ENCODE assay signal across 11 cellular contexts in the genomic region with DNA sequence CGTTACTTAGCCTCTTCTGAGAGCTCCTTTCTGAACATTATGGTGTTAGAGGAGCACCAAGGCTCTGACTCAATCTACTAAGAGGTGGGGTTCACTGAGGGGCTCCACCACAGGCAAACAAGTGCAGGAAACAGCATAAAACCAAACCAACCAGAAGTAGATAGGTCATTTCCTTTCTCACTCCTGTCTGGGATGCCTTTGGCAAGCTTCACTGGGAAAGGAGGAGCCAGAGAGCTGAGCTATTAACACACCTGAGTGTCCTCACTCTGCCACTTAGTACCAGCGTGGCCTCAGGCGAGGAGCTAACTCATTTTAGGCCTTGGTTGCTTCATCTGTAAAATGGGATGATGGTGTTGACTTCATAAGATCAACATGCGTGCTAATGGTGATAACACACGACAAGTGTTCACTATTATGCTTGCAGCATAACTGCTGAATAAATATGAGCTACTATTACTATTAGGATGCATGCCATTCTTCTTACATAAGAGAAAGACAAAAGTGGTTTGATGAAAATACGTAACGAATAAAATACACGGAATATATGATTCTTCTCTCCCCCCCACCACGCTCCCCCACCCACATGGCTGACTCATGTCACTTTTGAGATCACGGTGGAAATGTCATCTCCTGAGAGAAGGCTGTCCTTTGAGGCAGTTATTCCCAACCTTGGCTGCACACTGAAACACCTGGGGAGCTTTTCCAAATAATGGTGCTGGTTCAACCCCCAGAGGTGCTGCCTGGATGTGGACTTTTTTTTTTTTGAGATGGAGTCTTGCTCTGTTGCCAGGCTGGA.
DNase-seq lines count a peak whose midpoint lies in the region; ATAC-seq, FAIRE-seq and TF ChIP-seq lines count a peak whose summit lies in the region.
"Had no signal": no experiment of that assay in that cellular context is flagged by ENCODE, and none has a peak within 500 bp of the region (broad histone marks: within the 10 kb centered on the region; RNA-seq: fewer than 3 reads in every experiment).

No MANE protein-coding gene starts in this region.

- no peak overlapping the region for H2BK5ac ChIP-seq in IMR-90 (ENCODE audit: low read depth, low read length, poor library complexity, severe bottlenecking)

- peak overlapping the region; percentile 59 for H2AK5ac ChIP-seq in IMR-90 (ENCODE audit: low read depth, low read length)

- H4K91ac ChIP-seq in IMR-90 (ENCODE audit: insufficient read depth, low read depth, low read length), result peak overlapping the region; percentile 8; the same call in 1 of the 2 replicates

- POLR2A ChIA-PET in IMR-90 (lab: Charles Lee; ENCODE audit: unreplicated experiment), result interaction anchor here (0.6 kb wide), 1 partner anchor 15 kb away, joined by 4 read pairs; no protein-coding TSS in a partner anchor
- POLR2A ChIA-PET in GM12878 (lab: Charles Lee), result interaction anchor here (1.0 to 1.2 kb wide), 2 partner anchors 11 to 16 kb away, joined by 3 to 5 read pairs; no protein-coding TSS in a partner anchor

- H2BK20ac ChIP-seq in IMR-90 (ENCODE audit: low read depth, low read length), result peak overlapping the region; percentile 67; the same call in 1 of the 2 replicates

- BruUV-seq in IMR-90 (replicated peaks; lab: Mats Ljungman, UMichigan) (no TSS peak), GM12878 (replicated peaks; lab: Mats Ljungman, UMichigan) (no TSS peak)

- peaks cover 16% of the 10 kb centered on the region for H3K4me1 Mint-ChIP-seq in endodermal cell

- H3K27ac ChIP-seq in IMR-90 (ENCODE audit: insufficient read depth, low read length), result no peak overlapping the region
- no peak overlapping the region for H3K27ac ChIP-seq in GM12878 (ENCODE audit: control insufficient read depth, insufficient read depth)
- no peak overlapping the region for H3K27ac ChIP-seq in endodermal cell (ENCODE audit: low read depth, low read length)
- H3K27ac ChIP-seq: neutrophil had no signal

- H3K9me3 ChIP-seq in IMR-90 (ENCODE audit: control insufficient read depth, insufficient read depth, low read length), result no peaks in the 10 kb centered on the region
- no peaks in the 10 kb centered on the region for H3K9me3 ChIP-seq in GM12878 (replicated peaks; ENCODE audit: control insufficient read depth, insufficient read depth, low read length)
- no peaks in the 10 kb centered on the region for H3K9me3 ChIP-seq in endodermal cell (ENCODE audit: control insufficient read depth, low read length)
- H3K9me3 ChIP-seq: neutrophil had no signal

- dilution Hi-C loops in IMR-90 (cut with HindIII; ENCODE audit: low sequenced_read_pairs, unreplicated experiment), result no loop called here

- H3K9me1 ChIP-seq in IMR-90 (ENCODE audit: insufficient read depth, low read length), result peaks cover 10% of the 10 kb centered on the region

- ATAC-seq in IMR-90 (ENCODE audit: low read depth) (no peak), GM12878 (no peak), HG02610 (IDR thresholded peaks at IDR 0.05; ENCODE audit: unreplicated experiment) (no peak), GM18861 (IDR thresholded peaks at IDR 0.05; ENCODE audit: unreplicated experiment) (no peak)

- peak overlapping the region in 1 of 2 experiments; percentile 8; a peak in 1 of 4 replicates for H4K8ac ChIP-seq in IMR-90 (ENCODE audit: low read depth in 2 of 2, low read length in 2 of 2)

- H2AK9ac ChIP-seq in IMR-90 (replicated peaks; ENCODE audit: low read depth, low read length, poor library complexity), result no peak overlapping the region

- intact Hi-C loops in IMR-90 (cut with micrococcal nuclease) (no loop called here), GM12878 (cut with micrococcal nuclease; ENCODE audit: unreplicated experiment) (no loop called here)

- no peaks in the 10 kb centered on the region for H3K36me3 Mint-ChIP-seq in endodermal cell (ENCODE audit: low read depth)

- H2BK15ac ChIP-seq in IMR-90 (ENCODE audit: low read depth, low read length), result 0 out of 3 replicates have a peak overlapping the region, but pooled peaks have one; percentile 7

- no peaks in the 10 kb centered on the region for H3K79me2 ChIP-seq in GM12878 (ENCODE audit: control insufficient read depth, insufficient read depth, low read length)

- H3K27me3 Mint-ChIP-seq in endodermal cell (ENCODE audit: insufficient read depth), result no peaks in the 10 kb centered on the region

- no peak overlapping the region for H3K56ac ChIP-seq in IMR-90 (ENCODE audit: extremely low read depth, insufficient read depth, low read length)

- no peak for FAIRE-seq in GM12878 (lab: Jason Lieb, UNC)

- WGBS in IMR-90 (ENCODE audit: extremely low coverage in 2 of 2, insufficient read length in 1 of 2), 2 experiments, result 100% methylated on average over 1 of the region's 10 CpGs; no CpG with 5 or more reads in 1 of the 2 experiments
- 89% methylated on average over 10 of the region's 10 CpGs for WGBS in GM12878 (ENCODE audit: insufficient coverage, insufficient replicate concordance, low lambda C conversion rate, missing lambda C conversion rate)
- 81 to 100% methylated on average over 3 to 9 of the region's 10 CpGs for WGBS in endodermal cell (ENCODE audit: insufficient coverage in 1 of 2, insufficient read length in 1 of 2), 2 experiments

- SMC1A ChIA-PET in GM12878 (lab: Charles Lee; ENCODE audit: uncharacterized antibody, unreplicated experiment), result interaction anchor here (0.8 to 3.0 kb wide), 5 partner anchors 13 to 305 kb away, joined by 3 to 13 read pairs (median 3); no protein-coding TSS in a partner anchor

- H3K4me1 ChIP-seq in IMR-90 (ENCODE audit: control insufficient read depth, insufficient read depth, low read length), result peaks cover 2% of the 10 kb centered on the region; the same call in 1 of the 2 replicates
- H3K4me1 ChIP-seq in GM12878 (ENCODE audit: control insufficient read depth, insufficient read depth, low read length), result peaks cover 3% of the 10 kb centered on the region; the same call in 1 of the 2 replicates
- peaks cover under 1% of the 10 kb centered on the region for H3K4me1 ChIP-seq in endodermal cell (ENCODE audit: control insufficient read depth, insufficient read depth, low read length)

- H4K20me1 ChIP-seq in IMR-90 (ENCODE audit: insufficient read depth, low read length) (no peaks in the 10 kb centered on the region), GM12878 (ENCODE audit: control insufficient read depth, insufficient read depth) (no peaks in the 10 kb centered on the region)

- TF ChIP-seq EP300 in GM12878 (IDR thresholded peaks at IDR 0.05; ENCODE audit: borderline replicate concordance in 1 of 2, control insufficient read depth in 1 of 2, low read depth in 2 of 2, low read length in 2 of 2), result no peak

- in situ Hi-C loops in IMR-90 (cut with MboI; ENCODE audit: low sequenced_read_pairs), result no loop called here
- in situ Hi-C loops in GM12878 (cut with MboI), result no loop called here

- no peak overlapping the region for H4K5ac ChIP-seq in IMR-90 (ENCODE audit: low read depth, low read length)

- H3K18ac ChIP-seq in IMR-90 (ENCODE audit: low read depth, low read length), result no peak overlapping the region

- H3K27me3 ChIP-seq in IMR-90 (ENCODE audit: control insufficient read depth, insufficient read depth, low read length) (no peaks in the 10 kb centered on the region), GM12878 (replicated peaks in 1 of 2; ENCODE audit: control insufficient read depth in 2 of 2, insufficient read depth in 2 of 2, low read length in 1 of 2) (no peaks in the 10 kb centered on the region), endodermal cell (ENCODE audit: control insufficient read depth, insufficient read depth, low read length, poor library complexity, severe bottlenecking) (no peaks in the 10 kb centered on the region)
- H3K27me3 ChIP-seq: neutrophil had no signal

- peak overlapping the region; percentile 50 for H3K14ac ChIP-seq in IMR-90 (replicated peaks; ENCODE audit: low read depth, low read length)

- H3K23ac ChIP-seq in IMR-90 (ENCODE audit: low read depth, low read length), result no peak overlapping the region

- no peak overlapping the region for H3K4me3 Mint-ChIP-seq in endodermal cell

- H3K9ac ChIP-seq in IMR-90 (ENCODE audit: low read depth, low read length) (no peak overlapping the region), GM12878 (ENCODE audit: control insufficient read depth, insufficient read depth, low read length) (no peak overlapping the region), endodermal cell (ENCODE audit: extremely low read depth, low read length, poor library complexity, severe bottlenecking) (no peak overlapping the region)

- peak overlapping the region; percentile 66 for H3K4ac ChIP-seq in IMR-90 (ENCODE audit: low read depth, low read length)

- no peak for TF ChIP-seq RAD21 in IMR-90 (IDR thresholded peaks at IDR 0.05; ENCODE audit: low read length)
- TF ChIP-seq RAD21 in GM12878 (IDR thresholded peaks at IDR 0.05; ENCODE audit: insufficient read depth, low read depth, low read length), result no peak

- TF ChIP-seq CTCF in IMR-90 (conservative IDR thresholded peaks at IDR 0.05; ENCODE audit: low read depth, low read length), result no peak
- no peak for TF ChIP-seq CTCF in GM12878 (IDR thresholded peaks at IDR 0.05 in 2 of 3, conservative IDR thresholded peaks at IDR 0.05 in 1 of 3; ENCODE audit: control insufficient read depth in 2 of 3, extremely low read depth in 1 of 3, insufficient read depth in 1 of 3, low read depth in 3 of 3, low read length in 3 of 3)
- no peak for TF ChIP-seq CTCF in endodermal cell (conservative IDR thresholded peaks at IDR 0.05)

- H2AFZ ChIP-seq in IMR-90 (replicated peaks; ENCODE audit: low read length, poor library complexity) (peak overlapping the region; percentile 26), GM12878 (ENCODE audit: control insufficient read depth, low read depth, low read length) (peak overlapping the region; percentile 47; the same call in 1 of the 2 replicates)

- no peak overlapping the region for H3K4me3 ChIP-seq in IMR-90 (ENCODE audit: insufficient read depth, low read depth, low read length)
- H3K4me3 ChIP-seq in GM12878, result no peak overlapping the region
- H3K4me3 ChIP-seq in endodermal cell (ENCODE audit: low read length), result no peak overlapping the region

- H3K79me1 ChIP-seq in IMR-90 (ENCODE audit: low read depth in 1 of 2, low read length in 2 of 2), result no peaks in the 10 kb centered on the region

- H3K9me3 Mint-ChIP-seq in endodermal cell, result no peaks in the 10 kb centered on the region

- no peak overlapping the region for H3K27ac Mint-ChIP-seq in endodermal cell

- no peak overlapping the region for H3K4me2 ChIP-seq in IMR-90 (ENCODE audit: low read depth, low read length)
- no peak overlapping the region for H3K4me2 ChIP-seq in GM12878 (ENCODE audit: control insufficient read depth, insufficient read depth)

- DNase-seq in IMR-90, result no peak
- peak; percentile 66 for DNase-seq in activated CD4-positive, alpha-beta T cell treated with anti-CD3 and anti-CD28 coated beads for 48 hours
- DNase-seq in GM12878 (ENCODE audit: low read depth, low spot score), result no peak
- peak; percentile 71 for DNase-seq in stimulated activated CD4-positive, alpha-beta T cell treated with anti-CD3 and anti-CD28 coated beads, Interleukin-4, amount 100 ng/mL, for 24 hours
- DNase-seq in NCI-H526 (lab: John Stamatoyannopoulos, UW), result no peak
- DNase-seq in endodermal cell, result no peak
- DNase-seq: EL, NCI-H187 had no signal

- CTCF ChIA-PET in IMR-90 (lab: Yijun Ruan, JAX), result interaction anchor here (1.0 kb wide), 2 partner anchors 13 to 33 kb away, joined by 3 to 5 read pairs; no protein-coding TSS in a partner anchor
- CTCF ChIA-PET in GM12878 (lab: Yijun Ruan, JAX), result interaction anchor here (0.5 to 1.9 kb wide), 3 partner anchors 13 to 73 kb away, joined by 3 to 8 read pairs (median 4); no protein-coding TSS in a partner anchor

- peak overlapping the region; percentile 49; the same call in 1 of the 2 replicates for H2BK120ac ChIP-seq in IMR-90 (ENCODE audit: low read depth, low read length)

- H3K36me3 ChIP-seq in IMR-90 (ENCODE audit: control insufficient read depth, insufficient read depth, low read length) (no peaks in the 10 kb centered on the region), GM12878 (ENCODE audit: control insufficient read depth in 2 of 2, insufficient read depth in 2 of 2, low read length in 1 of 2) (no peaks in the 10 kb centered on the region), endodermal cell (ENCODE audit: control insufficient read depth, insufficient read depth, low read length) (no peaks in the 10 kb centered on the region)
- H3K36me3 ChIP-seq: neutrophil had no signal

- TF ChIP-seq POLR2A in IMR-90 (IDR thresholded peaks at IDR 0.05; ENCODE audit: low read depth, low read length) (no peak), GM12878 (IDR thresholded peaks at IDR 0.05; ENCODE audit: low read depth, low read length) (no peak)

- RAD21 ChIA-PET in GM12878 (lab: Charles Lee; ENCODE audit: unreplicated experiment), result interaction anchor here (1.1 to 1.8 kb wide), 3 partner anchors 12 to 30 kb away, joined by 3 to 5 read pairs (median 4); no protein-coding TSS in a partner anchor

Comparison
In these comparisons a context has a peak if more than half of its experiments do, and no peak if none do; other contexts are left out.
1. DNase-seq: peak in activated CD4-positive, alpha-beta T cell treated with anti-CD3 and anti-CD28 coated beads for 48 hours (single experiment) and stimulated activated CD4-positive, alpha-beta T cell treated with anti-CD3 and anti-CD28 coated beads, Interleukin-4, amount 100 ng/mL, for 24 hours (single experiment); none in IMR-90 (single experiment), GM12878 (single experiment), NCI-H526 (0 of 2) and endodermal cell (single experiment).